In the genomic region with DNA sequence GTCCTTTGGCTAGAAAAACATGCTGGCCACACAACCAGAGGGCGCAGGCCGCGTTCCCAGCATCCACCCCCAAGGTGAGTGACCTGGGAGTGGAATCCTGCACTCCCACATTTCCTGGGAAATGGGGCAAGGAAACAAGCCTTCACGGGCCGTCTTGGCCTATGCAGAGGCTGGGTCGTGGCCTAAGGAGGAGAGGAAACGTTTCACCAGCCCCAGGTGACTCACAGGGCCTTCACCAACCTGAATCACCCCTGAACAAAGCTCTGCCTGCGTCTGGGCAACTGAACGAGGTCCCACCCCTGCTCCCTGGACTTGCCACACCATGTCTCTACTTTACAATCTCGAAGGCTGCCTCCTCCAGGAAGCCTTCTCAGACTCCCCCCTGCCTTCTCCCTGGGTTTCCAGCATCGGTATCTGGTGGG, we compare ENCODE assay signal across 8 cellular contexts. TPM values are rescaled to one million over a fixed set of nuclear protein-coding genes. Genes with fewer than 3 reads are reported as not detected.
DNase-seq lines count a peak whose midpoint lies in the region; ATAC-seq, FAIRE-seq and TF ChIP-seq lines count a peak whose summit lies in the region.

No MANE protein-coding gene starts in this region.

- no peak for FAIRE-seq in GM12891 (lab: Jason Lieb, UNC)

- no peak overlapping the region for H3K4me3 ChIP-seq in right cardiac atrium (ENCODE audit: low read length)

- no peaks in the 10 kb centered on the region for H3K27me3 Mint-ChIP-seq in IgD-negative memory B cell

- 61% methylated on average over 11 of the region's 11 CpGs for WGBS in right cardiac atrium

- no peaks in the 10 kb centered on the region for H3K9me3 Mint-ChIP-seq in IgD-negative memory B cell

- no peak; the same call in 1 of the 2 replicates for TF ChIP-seq POLR2A in GM12891 (IDR thresholded peaks at IDR 0.05; ENCODE audit: low read depth, low read length)

- peaks cover 39% of the 10 kb centered on the region for H3K4me1 ChIP-seq in right cardiac atrium (ENCODE audit: control insufficient read depth, insufficient read depth, low read length)

- DNase-seq in activated CD8-positive, alpha-beta memory T cell treated with anti-CD3 and anti-CD28 coated beads, Interleukin-2, amount 50 U/mL, for 4 hours, result peak; percentile 73
- DNase-seq in right cardiac atrium (peak in 2 of 3 donors; percentile 24 to 42), NCI-H2196 (lab: John Stamatoyannopoulos, UW; ENCODE audit: unreplicated experiment) (no peak), NCI-H1417 (lab: John Stamatoyannopoulos, UW) (no peak), midbrain (lab: John Stamatoyannopoulos, UW) (no peak), GM12891 (ENCODE audit: insufficient read length, low spot score) (no peak)
- DNase-seq in stimulated activated CD8-positive, alpha-beta memory T cell treated with anti-CD3 and anti-CD28 coated beads, Interleukin-12 subunit alpha, Interleukin-12 subunit beta, amount 100 ng/mL, for 1 hour (ENCODE audit: low read depth), result peak; percentile 40

- H3K36me3 Mint-ChIP-seq in IgD-negative memory B cell, result peaks cover 12% of the 10 kb centered on the region

- H3K4me1 Mint-ChIP-seq in IgD-negative memory B cell, result peaks cover 67 to 76% (median 72%) of the 10 kb centered on the region in 3 donors

- no peaks in the 10 kb centered on the region for H3K27me3 ChIP-seq in right cardiac atrium (ENCODE audit: control insufficient read depth, insufficient read depth)

- no peaks in the 10 kb centered on the region for H3K9me3 ChIP-seq in right cardiac atrium (ENCODE audit: control insufficient read depth, low read length)

- peak overlapping the region in 2 of 4 donors; percentile 61 to 70 for H3K4me3 Mint-ChIP-seq in IgD-negative memory B cell

- intact Hi-C loops in right cardiac atrium (cut with DNase I), result no loop called here

- H3K27ac Mint-ChIP-seq in IgD-negative memory B cell, result peak overlapping the region; percentile 74 to 93 (median 76)

- ATAC-seq in right cardiac atrium, result peak in 1 of 2 donors; percentile 40

- H3K27ac ChIP-seq in right cardiac atrium (ENCODE audit: low read length), result peak overlapping the region; percentile 30

TF ChIP-seq in GM12891, 5 proteins besides CTCF, POLR2A, EP300 and RAD21:
- TF ChIP-seq POLR2AphosphoS5 (IDR thresholded peaks at IDR 0.05; ENCODE audit: low read depth, low read length), result no peak
- no peak for TF ChIP-seq POU2F2 (IDR thresholded peaks at IDR 0.05; ENCODE audit: low read depth, low read length)
- TF ChIP-seq SPI1 (IDR thresholded peaks at IDR 0.05; ENCODE audit: low read depth, low read length), result no peak
- no peak for TF ChIP-seq TAF1 (IDR thresholded peaks at IDR 0.05; ENCODE audit: low read depth, low read length)
- no peak for TF ChIP-seq PAX5 (IDR thresholded peaks at IDR 0.05; ENCODE audit: insufficient read depth, low read length, severe bottlenecking)

RNA-seq across cellular contexts. Expression of gene MYH9, which starts 13.2 kb away (rescaled TPM):
- polyA plus RNA-seq in IgD-negative memory B cell (231 TPM), right cardiac atrium (92.5 TPM)
- total RNA-seq in right cardiac atrium, result 100 to 1,000 TPM; 140 to 224 (median 163) TPM
- polyA plus RNA-seq in GM12891 (2012; ENCODE audit: low read depth, missing spikeins), result 164 TPM

Comparison
In these comparisons a context has a peak if more than half of its experiments do, and no peak if none do; other contexts are left out.
1. DNase-seq: peak in activated CD8-positive, alpha-beta memory T cell treated with anti-CD3 and anti-CD28 coated beads, Interleukin-2, amount 50 U/mL, for 4 hours (single experiment), right cardiac atrium (2 of 3) and stimulated activated CD8-positive, alpha-beta memory T cell treated with anti-CD3 and anti-CD28 coated beads, Interleukin-12 subunit alpha, Interleukin-12 subunit beta, amount 100 ng/mL, for 1 hour (single experiment); none in NCI-H2196 (single experiment), NCI-H1417 (0 of 3), midbrain (single experiment) and GM12891 (single experiment).